In genomic region chr20:46034039-46034438, GRCh38 we compare ENCODE assay signal across 34 cellular contexts. TPM values are rescaled to one million over a fixed set of nuclear protein-coding genes. Genes with fewer than 3 reads are reported as not detected.
"Had no signal": no experiment of that assay in that cellular context is flagged by ENCODE, and none has a peak within 500 bp of the region (broad histone marks: within the 10 kb centered on the region; RNA-seq: fewer than 3 reads in every experiment).

No MANE protein-coding gene starts in this region.

- H3K4me1 Mint-ChIP-seq: endodermal cell; neural crest cell; stimulated activated naive CD8-positive, alpha-beta T cell treated with anti-CD3 and anti-CD28 coated beads, Interleukin-15, amount 100 ng/mL, for 72 hours had no signal

- H3K9me3 Mint-ChIP-seq: dendritic cell treated with granulocyte-macrophage colony-stimulating factor and Interleukin-4, amounts not matched to agents 40 ng/mL and 50 ng/mL, for 4 days; endodermal cell; mesothelial cell of epicardium; natural killer cell treated with Interleukin-12 subunit alpha and Interleukin-12 subunit beta and Interleukin-15 and Interleukin-18, amount 100 ng/mL, for 72 hours; neural crest cell; stimulated activated naive CD8-positive, alpha-beta T cell treated with anti-CD3 and anti-CD28 coated beads, Interleukin-15, amount 100 ng/mL, for 72 hours had no signal

- H3K4me3 Mint-ChIP-seq: dendritic cell treated with granulocyte-macrophage colony-stimulating factor and Interleukin-4, amounts not matched to agents 40 ng/mL and 50 ng/mL, for 4 days; endodermal cell; mesothelial cell of epicardium; naive B cell; natural killer cell treated with Interleukin-12 subunit alpha and Interleukin-12 subunit beta and Interleukin-15 and Interleukin-18, amount 100 ng/mL, for 72 hours; neural crest cell; stimulated activated naive CD8-positive, alpha-beta T cell treated with anti-CD3 and anti-CD28 coated beads, Interleukin-15, amount 100 ng/mL, for 72 hours had no signal

- H3K36me3 Mint-ChIP-seq: mesothelial cell of epicardium; natural killer cell treated with Interleukin-12 subunit alpha and Interleukin-12 subunit beta and Interleukin-15 and Interleukin-18, amount 100 ng/mL, for 72 hours had no signal

- DNase-seq: effector CD8-positive, alpha-beta T cell; endodermal cell; foreskin melanocyte; glutamatergic neuron; heart right ventricle; hippocampal formation; left cardiac atrium; left lung; mesenchymal stem cell; mucosa of descending colon; naive B cell; stimulated activated CD4-positive, alpha-beta T cell treated with anti-CD3 and anti-CD28 coated beads, Interleukin-12 subunit alpha, Interleukin-12 subunit beta, amount 100 ng/mL, for 4 hours; stimulated activated CD4-positive, alpha-beta T cell treated with anti-CD3 and anti-CD28 coated beads, Interleukin-1b, Interleukin-23, amount 100 ng/mL, for 48 hours; stimulated activated CD4-positive, alpha-beta T cell treated with anti-CD3 and anti-CD28 coated beads, Interleukin-4, amount 100 ng/mL, for 1 hour; stimulated activated CD8-positive, alpha-beta memory T cell treated with anti-CD3 and anti-CD28 coated beads, Interleukin-4, amount 100 ng/mL, for 48 hours; stimulated activated naive CD4-positive, alpha-beta T cell; stimulated activated naive CD8-positive, alpha-beta T cell treated with anti-CD3 and anti-CD28 coated beads, Interleukin-15, amount 100 ng/mL, for 72 hours; transverse colon; upper lobe of right lung; uterus had no signal

- H3K4me3 ChIP-seq: esophagus muscularis mucosa, heart right ventricle, left lung, mucosa of descending colon, smooth muscle cell, suprapubic skin, transverse colon, upper lobe of right lung, uterus had no signal

- H3K27ac Mint-ChIP-seq: dendritic cell treated with granulocyte-macrophage colony-stimulating factor and Interleukin-4, amounts not matched to agents 40 ng/mL and 50 ng/mL, for 4 days; endodermal cell; mesothelial cell of epicardium; naive B cell; natural killer cell treated with Interleukin-12 subunit alpha and Interleukin-12 subunit beta and Interleukin-15 and Interleukin-18, amount 100 ng/mL, for 72 hours; progenitor cell of endocrine pancreas; stimulated activated naive CD8-positive, alpha-beta T cell treated with anti-CD3 and anti-CD28 coated beads, Interleukin-15, amount 100 ng/mL, for 72 hours had no signal

RNA-seq across cellular contexts. Expression of gene SLC12A5, which starts 5.0 kb away (rescaled TPM):
- total RNA-seq: epithelial cell of proximal tubule; kidney epithelial cell; lower leg skin; natural killer cell treated with Interleukin-12 subunit alpha and Interleukin-12 subunit beta and Interleukin-15 and Interleukin-18, amount 100 ng/mL, for 72 hours; transverse colon had no signal

RNA-seq across cellular contexts. Expression of gene MMP9, which starts 25.3 kb away (rescaled TPM):
- total RNA-seq: endothelial cell of umbilical vein, fibroblast of lung, lung microvascular endothelial cell, mesothelial cell of epicardium, neural crest cell, progenitor cell of endocrine pancreas had no signal
- polyA plus RNA-seq: endothelial cell of umbilical vein, fibroblast of lung had no signal
